ENCODE assay signal across 8 cellular contexts in genomic region chr4:139555073-139555704, GRCh38. TPM values are rescaled to one million over a fixed set of nuclear protein-coding genes. Genes with fewer than 3 reads are reported as not detected.
DNase-seq lines count a peak whose midpoint lies in the region; ATAC-seq and TF ChIP-seq lines count a peak whose summit lies in the region.

No MANE protein-coding gene starts in this region.

- peaks cover 12% of the 10 kb centered on the region for H3K4me1 ChIP-seq in PC-3 (ENCODE audit: insufficient read depth, low read length)

- H3K4me3 ChIP-seq in PC-3 (ENCODE audit: low read length) = peak overlapping the region; percentile 70

- H3K36me3 Mint-ChIP-seq in activated T-cell treated with anti-CD3 and anti-CD28 coated beads, Interleukin-2, amount 50 U/mL, for 24 hours (ENCODE audit: low read depth) = peaks cover 15% of the 10 kb centered on the region

- no peaks in the 10 kb centered on the region for H3K27me3 ChIP-seq in PC-3 (ENCODE audit: low read length)

- ATAC-seq in GM19438 (IDR thresholded peaks at IDR 0.05; ENCODE audit: low read depth, unreplicated experiment) (peak; percentile 44), PC-3 (peak; percentile 54)

- peak overlapping the region; percentile 90 for H3K9ac ChIP-seq in PC-3 (ENCODE audit: low read length)

- H3K4me1 Mint-ChIP-seq in activated T-cell treated with anti-CD3 and anti-CD28 coated beads, Interleukin-2, amount 50 U/mL, for 24 hours (ENCODE audit: low read depth) = peaks cover 68% of the 10 kb centered on the region

- no peaks in the 10 kb centered on the region for H3F3A ChIP-seq in PC-3 (ENCODE audit: low read length, unreplicated experiment)

- DNase-seq in Ammon's horn (ENCODE audit: low spot score) = peak; percentile 95
- peak; percentile 79 for DNase-seq in HuH-7 (ENCODE audit: low spot score)
- peak; percentile 77 for DNase-seq in PC-3
- DNase-seq in activated T-cell treated with anti-CD3 and anti-CD28 coated beads, Interleukin-2, amount 50 U/mL, for 24 hours = peak; percentile 82
- no peak for DNase-seq in epithelial cell of prostate (ENCODE audit: low read depth, low spot score)
- peak; percentile 66 for DNase-seq in middle frontal gyrus (ENCODE audit: extremely low spot score, low spot score)
- DNase-seq in stimulated activated CD8-positive, alpha-beta memory T cell treated with anti-CD3 and anti-CD28 coated beads, Interleukin-15, amount 100 ng/mL, for 48 hours (ENCODE audit: low read depth in 2 of 2) = peak; percentile 53 to 64

- H4K20me1 ChIP-seq in PC-3 (ENCODE audit: low read length) = 0 out of 2 replicates have a peak, but pooled peaks cover 4% of the 10 kb centered on the region

- POLR2A ChIA-PET in PC-3 (lab: Charles Lee; ENCODE audit: unreplicated experiment) = interaction anchor here (0.7 kb wide), 1 partner anchor 544 kb away, joined by 5 read pairs; no protein-coding TSS in a partner anchor

- CTCF ChIA-PET in PC-3 (lab: Charles Lee) = no interaction called here

- H2AFZ ChIP-seq in PC-3 (ENCODE audit: low read length) = peak overlapping the region; percentile 82

- no peak for TF ChIP-seq CTCF in PC-3 (conservative IDR thresholded peaks at IDR 0.05; ENCODE audit: low read depth, low read length)

- no peaks in the 10 kb centered on the region for H3K9me3 ChIP-seq in PC-3 (ENCODE audit: low read length)

- H3K9me2 ChIP-seq in PC-3 (replicated peaks; ENCODE audit: low read length) = no peaks in the 10 kb centered on the region

- H3K36me3 ChIP-seq in PC-3 (ENCODE audit: low read depth, low read length) = no peaks in the 10 kb centered on the region

- H3K27ac ChIP-seq in PC-3 (ENCODE audit: low read length) = peak overlapping the region; percentile 44; the same call in 1 of the 2 replicates
- peak overlapping the region; percentile 75 for H3K27ac ChIP-seq in epithelial cell of prostate

- peak overlapping the region; percentile 89 for H3K4me2 ChIP-seq in PC-3 (ENCODE audit: low read length)

- H3K4me3 Mint-ChIP-seq in activated T-cell treated with anti-CD3 and anti-CD28 coated beads, Interleukin-2, amount 50 U/mL, for 24 hours = peak overlapping the region; percentile 86

- peaks cover 13% of the 10 kb centered on the region for H3K27me3 Mint-ChIP-seq in activated T-cell treated with anti-CD3 and anti-CD28 coated beads, Interleukin-2, amount 50 U/mL, for 24 hours

- peak overlapping the region; percentile 94 for H3K27ac Mint-ChIP-seq in activated T-cell treated with anti-CD3 and anti-CD28 coated beads, Interleukin-2, amount 50 U/mL, for 24 hours

- H3K9me3 Mint-ChIP-seq in activated T-cell treated with anti-CD3 and anti-CD28 coated beads, Interleukin-2, amount 50 U/mL, for 24 hours = no peaks in the 10 kb centered on the region

- intact Hi-C loops in PC-3 (cut with micrococcal nuclease) = loop anchor here (5.0 kb wide), 1 partner anchor 103 kb away; the partner anchor contains the start of gene RAB33B

- H3K79me2 ChIP-seq in PC-3 (ENCODE audit: low read length) = peaks cover 55% of the 10 kb centered on the region

- BruUV-seq in PC-3 (replicated peaks; lab: Mats Ljungman, UMichigan) = no TSS peak

RNA-seq across cellular contexts. Expression of gene SETD7, which starts 0.8 kb away (rescaled TPM):
- 29.6 and 31.4 TPM in 2 replicates for total RNA-seq in PC-3 (2014; rRNA removed)
